Comparison of ENCODE assay signal across 8 cellular contexts in genomic region chr6:125746731-125747588, GRCh38. TPM values are rescaled to one million over a fixed set of nuclear protein-coding genes. Genes with fewer than 3 reads are reported as not detected.
DNase-seq lines count a peak whose midpoint lies in the region; ATAC-seq and TF ChIP-seq lines count a peak whose summit lies in the region.

No MANE protein-coding gene starts in this region.

- H3K9me3 ChIP-seq in endodermal cell (ENCODE audit: control insufficient read depth, low read length) = no peaks in the 10 kb centered on the region
- no peaks in the 10 kb centered on the region for H3K9me3 ChIP-seq in mononuclear cell (ENCODE audit: low read depth, low read length)

- peaks cover 3% of the 10 kb centered on the region for H3K36me3 Mint-ChIP-seq in activated CD8-positive, alpha-beta T cell treated with anti-CD3 and anti-CD28 coated beads, Interleukin-2, amount 10 ng/mL, durations not matched to agents 7 days and 5 days (ENCODE audit: low read depth)
- H3K36me3 Mint-ChIP-seq in endodermal cell (ENCODE audit: low read depth) = no peaks in the 10 kb centered on the region
- H3K36me3 Mint-ChIP-seq in stimulated activated effector memory CD8-positive, alpha-beta T cell treated with anti-CD3 and anti-CD28 coated beads, Interleukin-12 subunit alpha, Interleukin-12 subunit beta, amount 100 ng/mL, for 72 hours = peaks cover 6% of the 10 kb centered on the region

- TF ChIP-seq CTCF in GM13976 (IDR thresholded peaks at IDR 0.05; ENCODE audit: borderline replicate concordance, control extremely low read depth, extremely low read depth, insufficient read depth, missing control alignments) (no peak), endodermal cell (conservative IDR thresholded peaks at IDR 0.05) (no peak)

- H3K4me1 ChIP-seq in endodermal cell (ENCODE audit: control insufficient read depth, insufficient read depth, low read length) = peaks cover 5% of the 10 kb centered on the region
- peaks cover 41% of the 10 kb centered on the region for H3K4me1 ChIP-seq in mononuclear cell (ENCODE audit: insufficient read depth, low read length)

- no peak overlapping the region for H3K27ac ChIP-seq in endodermal cell (ENCODE audit: low read depth, low read length)

- H3K27me3 Mint-ChIP-seq in activated CD8-positive, alpha-beta T cell treated with anti-CD3 and anti-CD28 coated beads, Interleukin-2, amount 10 ng/mL, durations not matched to agents 7 days and 5 days (ENCODE audit: low read depth) = peaks cover 64% of the 10 kb centered on the region
- peaks cover 27% of the 10 kb centered on the region for H3K27me3 Mint-ChIP-seq in endodermal cell (ENCODE audit: insufficient read depth)

- H3K4me3 ChIP-seq in endodermal cell (ENCODE audit: low read length) (peak overlapping the region; percentile 94), mononuclear cell (ENCODE audit: low read length) (peak overlapping the region; percentile 53)

- peak; percentile 60 for DNase-seq in GM13976 (ENCODE audit: low spot score)
- peak; percentile 52 for DNase-seq in HEK293T (ENCODE audit: extremely low spot score)
- peak; percentile 98 for DNase-seq in NCI-H146 (lab: John Stamatoyannopoulos, UW)
- peak; percentile 82 for DNase-seq in activated CD8-positive, alpha-beta T cell treated with anti-CD3 and anti-CD28 coated beads, Interleukin-2, amount 10 ng/mL, durations not matched to agents 7 days and 5 days
- DNase-seq in endodermal cell = peak; percentile 92
- peak; percentile 28 to 68 for DNase-seq in stimulated activated effector memory CD8-positive, alpha-beta T cell treated with anti-CD3 and anti-CD28 coated beads, Interleukin-12 subunit alpha, Interleukin-12 subunit beta, amount 100 ng/mL, for 72 hours (ENCODE audit: low spot score in 2 of 2)
- no peak for DNase-seq in SHP77 treated with DMSO at 0.1 percent for 48 hours (lab: John Stamatoyannopoulos, UW)

- peaks cover 61% of the 10 kb centered on the region for H3K27me3 ChIP-seq in endodermal cell (ENCODE audit: control insufficient read depth, insufficient read depth, low read length, poor library complexity, severe bottlenecking)
- H3K27me3 ChIP-seq in mononuclear cell (ENCODE audit: insufficient read depth, low read length) = peaks cover 89% of the 10 kb centered on the region

- ATAC-seq in activated CD8-positive, alpha-beta T cell treated with anti-CD3 and anti-CD28 coated beads, Interleukin-2, amount 10 ng/mL, durations not matched to agents 7 days and 5 days = peak; percentile 61
- peak; percentile 71 for ATAC-seq in stimulated activated effector memory CD8-positive, alpha-beta T cell treated with anti-CD3 and anti-CD28 coated beads, Interleukin-12 subunit alpha, Interleukin-12 subunit beta, amount 100 ng/mL, for 72 hours

- peak overlapping the region; percentile 81 for H3K4me3 Mint-ChIP-seq in activated CD8-positive, alpha-beta T cell treated with anti-CD3 and anti-CD28 coated beads, Interleukin-2, amount 10 ng/mL, durations not matched to agents 7 days and 5 days
- peak overlapping the region; percentile 83 for H3K4me3 Mint-ChIP-seq in endodermal cell
- H3K4me3 Mint-ChIP-seq in stimulated activated effector memory CD8-positive, alpha-beta T cell treated with anti-CD3 and anti-CD28 coated beads, Interleukin-12 subunit alpha, Interleukin-12 subunit beta, amount 100 ng/mL, for 72 hours = peak overlapping the region; percentile 91

- CTCF ChIA-PET in HEK293T (lab: Yijun Ruan, JAX) = interaction anchor here (0.6 to 0.7 kb wide), 2 partner anchors 216 to 244 kb away, joined by 3 read pairs; no protein-coding TSS in a partner anchor
- CTCF ChIA-PET in activated CD8-positive, alpha-beta T cell treated with anti-CD3 and anti-CD28 coated beads, Interleukin-2, amount 10 ng/mL, durations not matched to agents 7 days and 5 days (lab: Charles Lee) = interaction anchor here (0.7 to 1.6 kb wide), 4 partner anchors 10 to 557 kb away, joined by 3 to 4 read pairs (median 3); partner anchors contain the start of gene HINT3

- 0 to 1% methylated on average over 18 to 32 of the region's 32 CpGs for WGBS in endodermal cell (ENCODE audit: insufficient coverage in 1 of 2, insufficient read length in 1 of 2), 2 experiments

- H3K9ac ChIP-seq in endodermal cell (ENCODE audit: extremely low read depth, low read length, poor library complexity, severe bottlenecking) = peak overlapping the region; percentile 61

- H3K4me1 Mint-ChIP-seq in activated CD8-positive, alpha-beta T cell treated with anti-CD3 and anti-CD28 coated beads, Interleukin-2, amount 10 ng/mL, durations not matched to agents 7 days and 5 days (ENCODE audit: low read depth) = peaks cover 39% of the 10 kb centered on the region
- H3K4me1 Mint-ChIP-seq in endodermal cell = peaks cover 35% of the 10 kb centered on the region
- peaks cover 37% of the 10 kb centered on the region for H3K4me1 Mint-ChIP-seq in stimulated activated effector memory CD8-positive, alpha-beta T cell treated with anti-CD3 and anti-CD28 coated beads, Interleukin-12 subunit alpha, Interleukin-12 subunit beta, amount 100 ng/mL, for 72 hours

- no peaks in the 10 kb centered on the region for H3K9me3 Mint-ChIP-seq in activated CD8-positive, alpha-beta T cell treated with anti-CD3 and anti-CD28 coated beads, Interleukin-2, amount 10 ng/mL, durations not matched to agents 7 days and 5 days (ENCODE audit: insufficient read depth)
- H3K9me3 Mint-ChIP-seq in endodermal cell = no peaks in the 10 kb centered on the region
- H3K9me3 Mint-ChIP-seq in stimulated activated effector memory CD8-positive, alpha-beta T cell treated with anti-CD3 and anti-CD28 coated beads, Interleukin-12 subunit alpha, Interleukin-12 subunit beta, amount 100 ng/mL, for 72 hours = no peaks in the 10 kb centered on the region

- H3K36me3 ChIP-seq in endodermal cell (ENCODE audit: control insufficient read depth, insufficient read depth, low read length) = no peaks in the 10 kb centered on the region

- POLR2A ChIA-PET in HEK293T (lab: Yijun Ruan, JAX) = interaction anchor here (0.6 to 1.8 kb wide), 6 partner anchors 10 to 431 kb away, joined by 3 to 5 read pairs (median 4); no protein-coding TSS in a partner anchor
- POLR2A ChIA-PET in activated CD8-positive, alpha-beta T cell treated with anti-CD3 and anti-CD28 coated beads, Interleukin-2, amount 10 ng/mL, durations not matched to agents 7 days and 5 days (lab: Charles Lee) = no interaction called here

- H3K27ac Mint-ChIP-seq in activated CD8-positive, alpha-beta T cell treated with anti-CD3 and anti-CD28 coated beads, Interleukin-2, amount 10 ng/mL, durations not matched to agents 7 days and 5 days = peak overlapping the region; percentile 41
- peak overlapping the region; percentile 86 for H3K27ac Mint-ChIP-seq in endodermal cell
- peak overlapping the region; percentile 5 for H3K27ac Mint-ChIP-seq in stimulated activated effector memory CD8-positive, alpha-beta T cell treated with anti-CD3 and anti-CD28 coated beads, Interleukin-12 subunit alpha, Interleukin-12 subunit beta, amount 100 ng/mL, for 72 hours

- in situ Hi-C loops in GM13976 (cut with MboI; ENCODE audit: low sequenced_read_pairs, unreplicated experiment) = no loop called here

TF ChIP-seq in HEK293T, 16 proteins besides CTCF, POLR2A, EP300 and RAD21:
- TF ChIP-seq PKNOX1 (IDR thresholded peaks at IDR 0.05) (peak; percentile 27; the same call in 1 of the 2 replicates), FOXM1 (IDR thresholded peaks at IDR 0.05; ENCODE audit: borderline replicate concordance) (no peak), CTBP1 (IDR thresholded peaks at IDR 0.05; ENCODE audit: borderline replicate concordance) (no peak; the same call in 1 of the 2 replicates), L3MBTL2 (conservative IDR thresholded peaks at IDR 0.05) (peak; percentile 44; the same call in 1 of the 2 replicates)

RNA-seq across cellular contexts. Expression of gene HEY2, which starts 2.5 kb away (rescaled TPM):
- total RNA-seq in activated CD8-positive, alpha-beta T cell treated with anti-CD3 and anti-CD28 coated beads, Interleukin-2, amount 10 ng/mL, durations not matched to agents 7 days and 5 days = not detected
- 1 to 10 TPM; 2.3 to 4.3 TPM for total RNA-seq in endodermal cell
- polyA plus RNA-seq in endodermal cell (2013, experiment 1 of 2) = 2.2 TPM
- 2.6 TPM for polyA plus RNA-seq in endodermal cell (2013, experiment 2 of 2)
- total RNA-seq in mononuclear cell = 0.10 TPM

RNA-seq across cellular contexts. Expression of gene NCOA7, which starts 43.8 kb away (rescaled TPM):
- 10 to 100 TPM; 27.8 to 31.7 TPM for total RNA-seq in activated CD8-positive, alpha-beta T cell treated with anti-CD3 and anti-CD28 coated beads, Interleukin-2, amount 10 ng/mL, durations not matched to agents 7 days and 5 days
- total RNA-seq in endodermal cell = 10 to 100 TPM; 11.4 to 15.2 TPM
- polyA plus RNA-seq in endodermal cell (2013, experiment 1 of 2) = 3.5 TPM
- polyA plus RNA-seq in endodermal cell (2013, experiment 2 of 2) = 4.6 TPM
- total RNA-seq in mononuclear cell = 14.8 TPM

Comparison
In these comparisons a context has a peak if more than half of its experiments do, and no peak if none do; other contexts are left out.
1. H3K27ac Mint-ChIP-seq: peak in every context shown above with its lines; median percentile 86 in endodermal cell; 41 in activated CD8-positive, alpha-beta T cell treated with anti-CD3 and anti-CD28 coated beads, Interleukin-2, amount 10 ng/mL, durations not matched to agents 7 days and 5 days; 5 in stimulated activated effector memory CD8-positive, alpha-beta T cell treated with anti-CD3 and anti-CD28 coated beads, Interleukin-12 subunit alpha, Interleukin-12 subunit beta, amount 100 ng/mL, for 72 hours.